ENCODE assay signal across 2 cellular contexts in genomic region chr10:12162927-12163326, GRCh38.
TF ChIP-seq lines count a peak whose summit lies in the region.

No MANE protein-coding gene starts in this region.

TF ChIP-seq in A549, 52 proteins besides CTCF, POLR2A, EP300 and RAD21:
- TF ChIP-seq MAFK (IDR thresholded peaks at IDR 0.05; ENCODE audit: partially characterized antibody) = no peak
- no peak for TF ChIP-seq NR3C1 (IDR thresholded peaks at IDR 0.05)
- no peak for TF ChIP-seq KDM1A (IDR thresholded peaks at IDR 0.05; ENCODE audit: low read depth)
- TF ChIP-seq NPAS2 (CRISPR knock-in tag; IDR thresholded peaks at IDR 0.05; ENCODE audit: borderline replicate concordance) = no peak
- TF ChIP-seq HOXB5 (CRISPR knock-in tag; IDR thresholded peaks at IDR 0.05) = no peak
- TF ChIP-seq KDM5A (IDR thresholded peaks at IDR 0.05) = no peak
- no peak for TF ChIP-seq RARB (CRISPR knock-in tag; IDR thresholded peaks at IDR 0.05)
- no peak for TF ChIP-seq MYC (IDR thresholded peaks at IDR 0.05; ENCODE audit: borderline replicate concordance, low read length)
- no peak for TF ChIP-seq TP53 (CRISPR knock-in tag; IDR thresholded peaks at IDR 0.05)
- no peak for TF ChIP-seq HOXA7 (CRISPR knock-in tag; IDR thresholded peaks at IDR 0.05)
- TF ChIP-seq HOXB13 (CRISPR knock-in tag; IDR thresholded peaks at IDR 0.05; ENCODE audit: low read depth) = no peak
- TF ChIP-seq BHLHE40 (IDR thresholded peaks at IDR 0.05; ENCODE audit: low read depth, low read length) = no peak
- TF ChIP-seq EHF (CRISPR knock-in tag; IDR thresholded peaks at IDR 0.05) = no peak
- TF ChIP-seq ZC3H11A (IDR thresholded peaks at IDR 0.05) = no peak
- no peak for TF ChIP-seq CHD4 (IDR thresholded peaks at IDR 0.05; ENCODE audit: borderline replicate concordance)
- TF ChIP-seq RNF2 (IDR thresholded peaks at IDR 0.05; ENCODE audit: borderline replicate concordance, low read depth) = no peak
- TF ChIP-seq ATOH8 (CRISPR knock-in tag; IDR thresholded peaks at IDR 0.05; ENCODE audit: low read depth) = no peak
TF ChIP-seq in A549: peak in this region for 0.

TF ChIP-seq in HCT116, 20 proteins besides CTCF, POLR2A, EP300 and RAD21:
- TF ChIP-seq ZFX (IDR thresholded peaks at IDR 0.05) (no peak), CEBPB (IDR thresholded peaks at IDR 0.05; ENCODE audit: low read depth) (no peak), POLR2AphosphoS5 (IDR thresholded peaks at IDR 0.05; ENCODE audit: low read depth, low read length) (no peak), MAX (IDR thresholded peaks at IDR 0.05) (no peak), SP1 (IDR thresholded peaks at IDR 0.05; ENCODE audit: low read depth) (no peak), FOSL1 (IDR thresholded peaks at IDR 0.05; ENCODE audit: low read depth) (no peak)
TF ChIP-seq in HCT116: peak in this region for 0.
